Comparison of ENCODE assay signal across 8 cellular contexts in the genomic region with DNA sequence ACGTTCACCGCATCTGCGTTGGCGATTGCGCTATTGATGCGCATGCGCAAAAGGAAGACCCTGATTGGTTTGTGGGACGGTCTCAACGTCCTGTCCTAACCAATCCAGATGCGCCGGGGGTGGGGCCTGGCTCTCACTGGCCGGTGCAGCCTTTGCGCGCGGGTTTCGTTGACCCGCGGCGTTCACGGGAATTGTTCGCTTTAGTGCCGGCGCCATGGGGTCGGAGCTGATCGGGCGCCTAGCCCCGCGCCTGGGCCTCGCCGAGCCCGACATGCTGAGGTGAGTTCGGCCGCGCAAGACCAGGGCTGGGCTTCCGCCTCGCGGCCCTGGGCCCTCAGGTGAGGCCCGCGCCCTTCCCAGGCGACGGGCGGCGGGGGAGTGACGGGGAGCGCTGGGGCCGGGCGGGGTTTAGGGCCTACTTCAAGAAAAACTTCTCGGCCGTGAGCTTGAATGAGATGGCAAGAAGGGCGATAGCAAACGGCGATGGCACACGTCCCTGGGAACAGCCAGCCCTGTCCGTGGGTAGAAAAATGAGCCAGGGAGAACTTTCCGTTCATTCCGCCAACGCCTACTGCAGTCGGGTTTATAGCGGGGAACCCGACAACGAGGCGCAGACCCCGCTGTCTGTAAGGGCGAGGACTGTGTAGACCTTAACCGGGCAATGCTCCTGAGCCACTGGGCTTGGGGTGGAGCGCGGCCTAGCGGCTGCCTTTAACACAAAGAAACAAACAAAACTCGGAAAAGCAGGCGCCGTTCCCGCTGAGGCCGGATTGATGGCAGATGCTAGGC. TPM values are rescaled to one million over a fixed set of nuclear protein-coding genes. Genes with fewer than 3 reads are reported as not detected.
DNase-seq lines count a peak whose midpoint lies in the region; ATAC-seq and TF ChIP-seq lines count a peak whose summit lies in the region.

A gene with protein sequence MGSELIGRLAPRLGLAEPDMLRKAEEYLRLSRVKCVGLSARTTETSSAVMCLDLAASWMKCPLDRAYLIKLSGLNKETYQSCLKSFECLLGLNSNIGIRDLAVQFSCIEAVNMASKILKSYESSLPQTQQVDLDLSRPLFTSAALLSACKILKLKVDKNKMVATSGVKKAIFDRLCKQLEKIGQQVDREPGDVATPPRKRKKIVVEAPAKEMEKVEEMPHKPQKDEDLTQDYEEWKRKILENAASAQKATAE (plus strand): TSS at position 168 of the 789 bp plus-strand sequence. CDS start 47 bp downstream, at position 215.

- peaks cover 20% of the 10 kb centered on the region; the same call in 1 of the 2 replicates for H3K4me1 ChIP-seq in HUES64 (ENCODE audit: insufficient read depth, low read length)
- H3K4me1 ChIP-seq in OCI-LY3 (ENCODE audit: low read length), result peaks cover 31% of the 10 kb centered on the region

- H3K27ac ChIP-seq in HUES64 (ENCODE audit: low read depth, low read length) (peak within 1 kb of the TSS; percentile 95), OCI-LY3 (ENCODE audit: low read length) (peak within 1 kb of the TSS; percentile 79), epithelial cell of prostate (peak within 1 kb of the TSS; percentile 87)

- ATAC-seq in GM21447 (IDR thresholded peaks at IDR 0.05; ENCODE audit: unreplicated experiment), result peak; percentile 69

- H3K9ac ChIP-seq in HUES64 (ENCODE audit: low read depth, low read length), result peak within 1 kb of the TSS; percentile 92
- H3K9ac ChIP-seq in OCI-LY3 (ENCODE audit: low read length), result peak within 1 kb of the TSS; percentile 86

- H3K79me2 ChIP-seq in OCI-LY3 (ENCODE audit: low read length), result peaks cover 73% of the 10 kb centered on the region

- H2AFZ ChIP-seq in OCI-LY3 (ENCODE audit: low read depth, low read length), result peak within 1 kb of the TSS; percentile 73; the same call in 1 of the 2 replicates

- H3K36me3 ChIP-seq in HUES64 (ENCODE audit: insufficient read depth, low read length), result peaks cover 30% of the 10 kb centered on the region
- peaks cover 22% of the 10 kb centered on the region for H3K36me3 ChIP-seq in OCI-LY3 (replicated peaks; ENCODE audit: low read depth, low read length)

- H3K4me2 ChIP-seq in OCI-LY3 (ENCODE audit: low read length), result peak within 1 kb of the TSS; percentile 87

- H3K9me3 ChIP-seq in HUES64 (ENCODE audit: insufficient read depth, low read depth, low read length) (no peaks in the 10 kb centered on the region), OCI-LY3 (ENCODE audit: insufficient read depth, low read length) (no peaks in the 10 kb centered on the region)

- H3K4me3 ChIP-seq in HUES64 (ENCODE audit: low read length), result peak within 1 kb of the TSS; percentile 90
- peak within 1 kb of the TSS; percentile 83 for H3K4me3 ChIP-seq in OCI-LY3 (ENCODE audit: low read length)

- WGBS in HUES64, result under 1% methylated on average over 73 of the region's 73 CpGs

- TF ChIP-seq CTCF in OCI-LY3 (IDR thresholded peaks at IDR 0.05; ENCODE audit: low read depth, low read length), result peak; percentile 57

- H3K27me3 ChIP-seq in HUES64 (ENCODE audit: insufficient read depth, low read length) (no peaks in the 10 kb centered on the region), OCI-LY3 (ENCODE audit: low read depth, low read length) (no peaks in the 10 kb centered on the region)

- peaks cover 42% of the 10 kb centered on the region for H4K20me1 ChIP-seq in OCI-LY3 (ENCODE audit: insufficient read depth, low read length)

- DNase-seq in DMS114 treated with DMSO at 0.1 percent for 48 hours (lab: John Stamatoyannopoulos, UW; ENCODE audit: unreplicated experiment), result peak; percentile 98
- peak; percentile 96 for DNase-seq in activated T-cell treated with anti-CD3 and anti-CD28 coated beads for 1 hour (ENCODE audit: low read depth)
- peak; percentile 73 for DNase-seq in epithelial cell of prostate (ENCODE audit: low read depth, low spot score)
- peak; percentile 98 for DNase-seq in mucosa of gallbladder (ENCODE audit: low spot score)
- DNase-seq in stimulated activated CD8-positive, alpha-beta memory T cell treated with anti-CD3 and anti-CD28 coated beads, Interleukin-4, amount 100 ng/mL, for 24 hours (ENCODE audit: low read depth), result peak; percentile 95

RNA-seq across cellular contexts. Expression of the gene that starts here (rescaled TPM):
- polyA plus RNA-seq in HUES64 (2013, experiment 1 of 2), result 58.7 TPM
- 58.8 TPM for polyA plus RNA-seq in HUES64 (2013, experiment 2 of 2)
- total RNA-seq in mucosa of gallbladder, result 2.2 TPM

Comparison
In these comparisons a context has a peak if more than half of its experiments do, and no peak if none do; other contexts are left out.
1. Peak in every context shown above with its lines: DNase-seq, ATAC-seq, H3K4me3 ChIP-seq and H3K27ac ChIP-seq.